ENCODE assay signal across 27 cellular contexts in the genomic region with DNA sequence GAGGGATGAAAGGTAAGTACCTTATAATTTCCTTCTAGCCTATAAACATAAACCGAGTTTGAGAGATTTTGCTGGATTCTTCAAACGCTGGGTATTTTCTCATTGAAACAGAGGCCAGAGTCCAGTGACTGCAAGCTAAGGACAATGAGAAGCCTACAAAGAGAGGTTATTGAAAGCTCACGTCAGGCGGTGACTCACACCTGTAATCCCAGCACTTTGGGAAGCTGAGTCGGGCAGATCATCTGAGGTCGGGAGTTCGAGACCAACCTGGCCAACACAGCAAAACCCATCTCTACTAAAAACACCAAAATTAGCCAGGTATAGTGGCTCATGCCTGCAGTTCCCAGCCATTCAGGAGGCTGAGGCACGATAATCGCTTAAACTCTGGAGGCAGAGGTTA.
"Had no signal": no experiment of that assay in that cellular context is flagged by ENCODE, and none has a peak within 500 bp of the region (broad histone marks: within the 10 kb centered on the region; RNA-seq: fewer than 3 reads in every experiment).

No MANE protein-coding gene starts in this region.

- H3K27ac ChIP-seq: stomach, suprapubic skin, testis, thoracic aorta, thyroid gland, tibial artery, tibial nerve, transverse colon, upper lobe of left lung, upper lobe of right lung, uterus, vagina had no signal

- H3K27me3 ChIP-seq: stomach, suprapubic skin, testis, thyroid gland, tibial artery, tibial nerve, transverse colon, upper lobe of left lung, upper lobe of right lung, uterus, vagina had no signal

- H3K4me1 ChIP-seq: stomach, suprapubic skin, testis, thyroid gland, tibial artery, tibial nerve, transverse colon, upper lobe of left lung, upper lobe of right lung, uterus, vagina had no signal

- FAIRE-seq: urothelium cell line had no signal

- DNase-seq: stimulated activated CD4-positive, alpha-beta T cell treated with anti-CD3 and anti-CD28 coated beads, Interleukin-2, amount 100 ng/mL, for 48 hours; stimulated activated CD4-positive, alpha-beta T cell treated with anti-CD3 and anti-CD28 coated beads, Interleukin-4, amount 100 ng/mL, for 1 hour; stimulated activated CD4-positive, alpha-beta T cell treated with anti-CD3 and anti-CD28 coated beads, Interleukin-4, amount 100 ng/mL, for 24 hours; stimulated activated CD4-positive, alpha-beta T cell treated with anti-CD3 and anti-CD28 coated beads, Interleukin-4, amount 100 ng/mL, for 4 hours; stimulated activated CD8-positive, alpha-beta memory T cell treated with anti-CD3 and anti-CD28 coated beads, Interleukin-4, amount 100 ng/mL, for 48 hours; stimulated activated naive B cell treated with anti-CD40 and anti-IgM and Interleukin-4, amounts not matched to agents 10 μg/mL and 1 μg/mL and 100 μg/mL, for 72 hours; stimulated activated naive CD4-positive, alpha-beta T cell; stimulated activated naive CD4-positive, alpha-beta T cell treated with Interleukin-2 at 50 U/mL for 16 hours; stimulated activated naive CD8-positive, alpha-beta T cell treated with anti-CD3 and anti-CD28 coated beads, Interleukin-15, amount 100 ng/mL, for 72 hours; stimulated activated naive CD8-positive, alpha-beta T cell treated with anti-CD3 and anti-CD28 coated beads, Interleukin-15, Interleukin-2, amounts not matched to agents 100 U/mL and 50 U/mL, for 24 hours; stomach; substantia nigra; testis; thyroid gland; tibial artery; transverse colon; trophoblast cell; upper lobe of left lung; upper lobe of right lung; uterus had no signal

- H3K4me3 ChIP-seq: stomach, suprapubic skin, testis, thoracic aorta, thyroid gland, tibial artery, tibial nerve, transverse colon, upper lobe of left lung, upper lobe of right lung, uterus, vagina had no signal

- H3K9me3 ChIP-seq: testis, thyroid gland had no signal

- ATAC-seq: stimulated activated effector memory CD8-positive, alpha-beta T cell treated with anti-CD3 and anti-CD28 coated beads, Interleukin-12 subunit alpha, Interleukin-12 subunit beta, amount 100 ng/mL, for 72 hours; stimulated activated memory B cell treated with anti-CD40 and anti-IgM and Interleukin-4, amounts not matched to agents 10 μg/mL and 1 μg/mL and 100 μg/mL, for 72 hours; stimulated activated naive B cell treated with anti-CD40 and anti-IgM and Interleukin-4, amounts not matched to agents 10 μg/mL and 1 μg/mL and 100 μg/mL, for 72 hours; stimulated activated naive CD8-positive, alpha-beta T cell treated with anti-CD3 and anti-CD28 coated beads, Interleukin-15, amount 100 ng/mL, for 72 hours; stimulated activated naive CD8-positive, alpha-beta T cell treated with anti-CD3 and anti-CD28 coated beads, Interleukin-15, Interleukin-2, amounts not matched to agents 100 U/mL and 50 U/mL, for 24 hours; upper lobe of right lung had no signal

- H3K36me3 ChIP-seq: uterus had no signal
